In the genomic region with DNA sequence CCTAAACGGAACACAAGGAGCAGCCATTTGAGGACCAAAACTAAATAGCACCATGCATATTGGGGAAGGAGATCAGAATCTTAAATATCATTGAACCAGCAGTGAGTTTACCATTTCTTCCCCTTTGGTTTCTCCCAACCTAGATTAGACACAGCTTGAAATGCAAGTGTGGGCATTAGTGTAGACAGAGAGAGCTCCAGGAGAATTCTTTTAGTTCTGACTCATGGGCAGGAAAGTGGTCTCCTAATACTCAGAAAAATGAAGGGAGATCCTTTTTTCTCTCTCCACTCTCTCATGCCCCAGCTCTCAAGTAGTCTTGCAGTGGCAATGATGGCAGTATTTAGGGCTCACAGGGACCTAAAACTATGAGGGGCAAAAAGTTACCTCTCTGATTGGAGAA, we compare ENCODE assay signal across 20 cellular contexts.
DNase-seq lines count a peak whose midpoint lies in the region; ATAC-seq, FAIRE-seq and TF ChIP-seq lines count a peak whose summit lies in the region.
"Had no signal": no experiment of that assay in that cellular context is flagged by ENCODE, and none has a peak within 500 bp of the region (broad histone marks: within the 10 kb centered on the region; RNA-seq: fewer than 3 reads in every experiment).

No MANE protein-coding gene starts in this region.

- H3K79me2 ChIP-seq in GM23248 (ENCODE audit: insufficient read depth) (peaks cover 13% of the 10 kb centered on the region; the same call in 1 of the 2 replicates), astrocyte (ENCODE audit: insufficient read depth, low read length) (no peaks in the 10 kb centered on the region)

- no peak overlapping the region for H3K4me3 ChIP-seq in GM23248
- H3K4me3 ChIP-seq in astrocyte (ENCODE audit: insufficient read depth, low read depth, low read length), result no peak overlapping the region
- H3K4me3 ChIP-seq: PC-9 had no signal

- intact Hi-C loops in activated CD4-positive, alpha-beta T cell treated with anti-CD3 and anti-CD28 coated beads for 36 hours (cut with DNase I, micrococcal nuclease), result no loop called here
- intact Hi-C loops in CD14-positive monocyte (cut with micrococcal nuclease), result no loop called here

- no peaks in the 10 kb centered on the region for H3K36me3 ChIP-seq in GM23248 (ENCODE audit: low read depth)
- no peaks in the 10 kb centered on the region for H3K36me3 ChIP-seq in astrocyte (ENCODE audit: insufficient read depth, low read length)

- peaks cover 34% of the 10 kb centered on the region for H3K4me1 ChIP-seq in GM23248 (ENCODE audit: insufficient read depth)
- no peaks in the 10 kb centered on the region for H3K4me1 ChIP-seq in astrocyte (ENCODE audit: insufficient read depth, low read length)

- H3K27me3 ChIP-seq in GM23248 (replicated peaks; ENCODE audit: insufficient read depth), result no peaks in the 10 kb centered on the region
- H3K27me3 ChIP-seq in astrocyte (ENCODE audit: insufficient read depth, low read length), result no peaks in the 10 kb centered on the region

- H4K20me1 ChIP-seq in GM23248 (ENCODE audit: insufficient read depth) (no peaks in the 10 kb centered on the region), astrocyte (ENCODE audit: insufficient read depth, low read length) (no peaks in the 10 kb centered on the region)

- no peaks in the 10 kb centered on the region for H3K27me3 Mint-ChIP-seq in activated CD4-positive, alpha-beta T cell treated with anti-CD3 and anti-CD28 coated beads for 36 hours
- H3K27me3 Mint-ChIP-seq in astrocyte (ENCODE audit: low read depth, unreplicated experiment) (no peaks in the 10 kb centered on the region), T-cell (no peaks in the 10 kb centered on the region), CD14-positive monocyte (ENCODE audit: low read depth in 3 of 3) (peaks cover 0 to 3% (median 0%) of the 10 kb centered on the region in 3 donors)
- H3K27me3 Mint-ChIP-seq: B cell; CD4-positive, alpha-beta memory T cell had no signal

- POLR2A ChIA-PET in activated CD4-positive, alpha-beta T cell treated with anti-CD3 and anti-CD28 coated beads for 36 hours (lab: Charles Lee), result no interaction called here
- POLR2A ChIA-PET in T-cell (lab: Charles Lee), result interaction anchor here in 1 of 2 donors (0.6 kb wide), 1 partner anchor 29 kb away, joined by 3 read pairs; no protein-coding TSS in a partner anchor

- WGBS in GM23248 (ENCODE audit: low coverage in 1 of 2, low lambda C conversion rate in 2 of 2, missing lambda C conversion rate in 2 of 2), 2 experiments, result 97 to 100% methylated on average over 1 of the region's 1 CpG

- H3K27ac Mint-ChIP-seq in activated CD4-positive, alpha-beta T cell treated with anti-CD3 and anti-CD28 coated beads for 36 hours, result peak overlapping the region; percentile 48
- H3K27ac Mint-ChIP-seq in astrocyte (ENCODE audit: unreplicated experiment), result peak overlapping the region; percentile 29
- H3K27ac Mint-ChIP-seq in T-cell, result no peak overlapping the region
- no peak overlapping the region for H3K27ac Mint-ChIP-seq in CD14-positive monocyte
- H3K27ac Mint-ChIP-seq: B cell had no signal

- H3K4me1 Mint-ChIP-seq in activated CD4-positive, alpha-beta T cell treated with anti-CD3 and anti-CD28 coated beads for 36 hours, result peaks cover 56% of the 10 kb centered on the region
- H3K4me1 Mint-ChIP-seq in astrocyte (ENCODE audit: low read depth, unreplicated experiment) (peaks cover 17% of the 10 kb centered on the region), T-cell (peaks cover 41 to 49% (median 42%) of the 10 kb centered on the region in 3 donors), CD14-positive monocyte (no peaks in the 10 kb centered on the region)
- H3K4me1 Mint-ChIP-seq: B cell had no signal

- no peaks in the 10 kb centered on the region for H3K9me2 ChIP-seq in GM23248 (ENCODE audit: insufficient read depth)

- CTCF ChIA-PET in activated CD4-positive, alpha-beta T cell treated with anti-CD3 and anti-CD28 coated beads for 36 hours (lab: Charles Lee), result interaction anchor here (1.3 to 2.2 kb wide), 3 partner anchors 8 to 29 kb away, joined by 3 to 7 read pairs (median 4); no protein-coding TSS in a partner anchor
- CTCF ChIA-PET in T-cell (lab: Charles Lee), result interaction anchor here in 1 of 2 donors (1.0 to 2.3 kb wide), 2 partner anchors 16 to 442 kb away, joined by 3 to 6 read pairs; no protein-coding TSS in a partner anchor

- no peaks in the 10 kb centered on the region for H3K9me3 Mint-ChIP-seq in activated CD4-positive, alpha-beta T cell treated with anti-CD3 and anti-CD28 coated beads for 36 hours (ENCODE audit: low read depth)
- H3K9me3 Mint-ChIP-seq in astrocyte (ENCODE audit: unreplicated experiment) (no peaks in the 10 kb centered on the region), T-cell (no peaks in the 10 kb centered on the region), CD14-positive monocyte (peaks cover 0 to 2% (median 0%) of the 10 kb centered on the region in 7 donors)

- no peaks in the 10 kb centered on the region for H3K9me3 ChIP-seq in GM23248 (ENCODE audit: low read depth)
- H3K9me3 ChIP-seq in astrocyte (ENCODE audit: insufficient read depth, low read depth, low read length), result no peaks in the 10 kb centered on the region

- ATAC-seq in activated CD4-positive, alpha-beta T cell treated with anti-CD3 and anti-CD28 coated beads for 36 hours, result no peak
- ATAC-seq in T-cell (replicated peaks in 1 of 4) (no peak), GM18511 (IDR thresholded peaks at IDR 0.05; ENCODE audit: unreplicated experiment) (no peak)
- ATAC-seq: HepG2 had no signal

- in situ Hi-C loops in GM23248 (cut with MboI), result no loop called here

- no peak overlapping the region for H3K4me2 ChIP-seq in GM23248 (ENCODE audit: unreplicated experiment)
- no peak overlapping the region for H3K4me2 ChIP-seq in astrocyte (ENCODE audit: low read length)
- H3K4me2 ChIP-seq: PC-9 had no signal

- no peak for FAIRE-seq in astrocyte (lab: Jason Lieb, UNC)
- FAIRE-seq: GM12891, HepG2 had no signal

- no peak for TF ChIP-seq CTCF in astrocyte (IDR thresholded peaks at IDR 0.05; ENCODE audit: insufficient read depth, low read depth, low read length)
- TF ChIP-seq CTCF in CD14-positive monocyte (IDR thresholded peaks at IDR 0.05), result no peak

- H3K4me3 Mint-ChIP-seq in activated CD4-positive, alpha-beta T cell treated with anti-CD3 and anti-CD28 coated beads for 36 hours, result no peak overlapping the region
- H3K4me3 Mint-ChIP-seq in astrocyte (ENCODE audit: unreplicated experiment) (no peak overlapping the region), T-cell (no peak overlapping the region), CD14-positive monocyte (no peak overlapping the region)
- H3K4me3 Mint-ChIP-seq: B cell had no signal

- peaks cover 36% of the 10 kb centered on the region for H3K36me3 Mint-ChIP-seq in activated CD4-positive, alpha-beta T cell treated with anti-CD3 and anti-CD28 coated beads for 36 hours (ENCODE audit: low read depth)
- H3K36me3 Mint-ChIP-seq in astrocyte (ENCODE audit: low read depth, unreplicated experiment) (no peaks in the 10 kb centered on the region), T-cell (peaks cover 27% of the 10 kb centered on the region), CD14-positive monocyte (no peaks in the 10 kb centered on the region)

- H3K27ac ChIP-seq in GM23248 (no peak overlapping the region), astrocyte (ENCODE audit: low read depth, low read length) (no peak overlapping the region)
- H3K27ac ChIP-seq: PC-9 had no signal

- DNase-seq in activated CD4-positive, alpha-beta T cell treated with anti-CD3 and anti-CD28 coated beads for 36 hours, result no peak
- DNase-seq in activated CD4-positive, alpha-beta T cell treated with anti-CD3 and anti-CD28 coated beads, Interleukin-2, amount 50 U/mL, for 1 hour, result no peak
- DNase-seq in GM23248, result peak; percentile 29
- peak; percentile 49 for DNase-seq in astrocyte (ENCODE audit: low read depth)
- peak; percentile 9 for DNase-seq in glomerular visceral epithelial cell (ENCODE audit: extremely low spot score)
- DNase-seq in T-cell, result no peak
- DNase-seq in CD14-positive monocyte (ENCODE audit: low spot score), result no peak
- DNase-seq: 8988T; CD4-positive, alpha-beta memory T cell; DMS153; KG1; MV-4-11; NCI-H1436; NCI-H1930; NCI-H526 had no signal

- no peak overlapping the region for H3K9ac ChIP-seq in GM23248
- H3K9ac ChIP-seq in astrocyte (ENCODE audit: low read length), result no peak overlapping the region

- H3F3A ChIP-seq in GM23248 (ENCODE audit: insufficient read depth), result peaks cover 19% of the 10 kb centered on the region; the same call in 1 of the 2 replicates

- no peak overlapping the region for H2AFZ ChIP-seq in GM23248
- no peak overlapping the region for H2AFZ ChIP-seq in astrocyte (ENCODE audit: low read depth, low read length)
- H2AFZ ChIP-seq: PC-9 had no signal

Comparison
In these comparisons a context has a peak if more than half of its experiments do, and no peak if none do; other contexts are left out.
1. DNase-seq: peak in GM23248 (single experiment), astrocyte (single experiment) and glomerular visceral epithelial cell (single experiment); none in activated CD4-positive, alpha-beta T cell treated with anti-CD3 and anti-CD28 coated beads for 36 hours (single experiment), activated CD4-positive, alpha-beta T cell treated with anti-CD3 and anti-CD28 coated beads, Interleukin-2, amount 50 U/mL, for 1 hour (single experiment), T-cell (0 of 34) and CD14-positive monocyte (single experiment).
2. H3K27ac Mint-ChIP-seq: peak in activated CD4-positive, alpha-beta T cell treated with anti-CD3 and anti-CD28 coated beads for 36 hours (single experiment) and astrocyte (single experiment); none in T-cell (0 of 2) and CD14-positive monocyte (0 of 7).